8 cellular contexts compared by ENCODE assay signal in the genomic region with DNA sequence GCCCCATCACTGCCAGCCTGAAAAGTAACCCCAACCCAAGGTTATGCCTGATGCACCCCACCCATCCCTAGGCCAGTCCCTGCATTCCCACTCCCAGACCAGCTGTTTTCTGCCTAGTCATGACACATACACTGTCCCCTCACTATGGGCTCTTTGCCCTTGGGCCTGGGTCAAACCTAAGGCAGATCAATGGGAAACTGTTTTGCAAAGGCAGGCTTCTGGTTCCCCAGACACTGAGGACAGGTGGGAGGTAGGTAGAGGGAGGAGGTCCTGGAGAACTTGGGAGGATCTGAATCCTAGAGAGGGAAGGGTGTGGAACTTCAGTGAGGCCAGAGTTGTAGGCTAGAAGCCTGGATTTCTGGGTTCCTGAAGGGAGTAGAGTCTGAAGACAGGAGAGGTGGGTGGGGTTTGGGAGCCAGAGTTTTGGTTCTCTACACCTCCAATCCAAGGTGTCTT. TPM values are rescaled to one million over a fixed set of nuclear protein-coding genes. Genes with fewer than 3 reads are reported as not detected.
DNase-seq lines count a peak whose midpoint lies in the region; ATAC-seq and TF ChIP-seq lines count a peak whose summit lies in the region.

No MANE protein-coding gene starts in this region.

- peak overlapping the region; percentile 95 to 99 for H3K4me3 ChIP-seq in CD4-positive, alpha-beta memory T cell (ENCODE audit: low read length in 2 of 2)
- H3K4me3 ChIP-seq in PC-9 (peak overlapping the region; percentile 86), neutrophil (ENCODE audit: low read depth in 1 of 2, low read length in 1 of 2) (peak overlapping the region; percentile 88 to 98)

- H3K27me3 Mint-ChIP-seq in CD4-positive, alpha-beta memory T cell: no peaks in the 10 kb centered on the region
- H3K27me3 Mint-ChIP-seq in endothelial cell (ENCODE audit: unreplicated experiment): peaks cover 22% of the 10 kb centered on the region

- H3K27me3 ChIP-seq in CD4-positive, alpha-beta memory T cell (ENCODE audit: insufficient read depth, low read length): no peaks in the 10 kb centered on the region
- no peaks in the 10 kb centered on the region for H3K27me3 ChIP-seq in PC-9 (ENCODE audit: insufficient read depth, low read depth)
- no peaks in the 10 kb centered on the region for H3K27me3 ChIP-seq in neutrophil

- POLR2A ChIA-PET in CD4-positive, alpha-beta memory T cell (lab: Charles Lee; ENCODE audit: partially characterized antibody): interaction anchor here (0.7 to 8.9 kb wide), 11 partner anchors 7 to 193 kb away, joined by 3 to 81 read pairs (median 50); a partner anchor contains a TSS
- POLR2A ChIA-PET in PC-9 (lab: Charles Lee; ENCODE audit: unreplicated experiment): no interaction called here

- peaks cover 61% of the 10 kb centered on the region for H3K4me1 ChIP-seq in CD4-positive, alpha-beta memory T cell (ENCODE audit: insufficient read depth, low read length)
- H3K4me1 ChIP-seq in PC-9 (replicated peaks; ENCODE audit: insufficient read depth): peaks cover 37% of the 10 kb centered on the region
- H3K4me1 ChIP-seq in neutrophil (ENCODE audit: control insufficient read depth in 1 of 2, insufficient read depth in 1 of 2, low read depth in 1 of 2, low read length in 1 of 2): peaks cover 76 to 78% of the 10 kb centered on the region in 2 experiments

- H3K79me2 ChIP-seq in PC-9 (ENCODE audit: low read depth): peaks cover 51% of the 10 kb centered on the region

- no peaks in the 10 kb centered on the region for H3K9me2 ChIP-seq in PC-9 (ENCODE audit: insufficient read depth)

- no peaks in the 10 kb centered on the region for H3K9me3 Mint-ChIP-seq in CD4-positive, alpha-beta memory T cell
- H3K9me3 Mint-ChIP-seq in endothelial cell (ENCODE audit: unreplicated experiment): no peaks in the 10 kb centered on the region

- H3K4me3 Mint-ChIP-seq in CD4-positive, alpha-beta memory T cell: peak overlapping the region; percentile 89 to 99 (median 98)
- H3K4me3 Mint-ChIP-seq in endothelial cell (ENCODE audit: unreplicated experiment): peak overlapping the region; percentile 100

- H4K20me1 ChIP-seq in PC-9 (ENCODE audit: insufficient read depth): peaks cover 29% of the 10 kb centered on the region

- CTCF ChIA-PET in CD4-positive, alpha-beta memory T cell (lab: Charles Lee; ENCODE audit: partially characterized antibody): interaction anchor here (1.2 to 17.2 kb wide), 4 partner anchors 39 to 188 kb away, joined by 3 to 173 read pairs (median 17); a partner anchor contains a TSS
- CTCF ChIA-PET in PC-9 (lab: Charles Lee): no interaction called here

- no peak for ATAC-seq in GM21423 (IDR thresholded peaks at IDR 0.05; ENCODE audit: unreplicated experiment)

- peaks cover 34% of the 10 kb centered on the region for H3K36me3 ChIP-seq in CD4-positive, alpha-beta memory T cell (ENCODE audit: insufficient read depth, low read length)
- peaks cover 37% of the 10 kb centered on the region for H3K36me3 ChIP-seq in PC-9 (ENCODE audit: low read depth)
- H3K36me3 ChIP-seq in neutrophil: peaks cover 45% of the 10 kb centered on the region

- intact Hi-C loops in CD4-positive, alpha-beta memory T cell (cut with micrococcal nuclease): no loop called here
- intact Hi-C loops in PC-9 (cut with micrococcal nuclease; ENCODE audit: unreplicated experiment): loop anchor here (2.0 to 10.0 kb wide), 2 partner anchors 59 to 189 kb away; a partner anchor contains a TSS

- TF ChIP-seq CTCF in PC-9 (conservative IDR thresholded peaks at IDR 0.05) (no peak), endothelial cell (IDR thresholded peaks at IDR 0.05; ENCODE audit: unreplicated experiment) (no peak), neutrophil (IDR thresholded peaks at IDR 0.05) (no peak)

- peaks cover 30 to 66% of the 10 kb centered on the region in 2 donors for H3K36me3 Mint-ChIP-seq in CD4-positive, alpha-beta memory T cell
- peaks cover 27% of the 10 kb centered on the region for H3K36me3 Mint-ChIP-seq in endothelial cell (ENCODE audit: low read depth, unreplicated experiment)

- peak overlapping the region; percentile 82 for H3K27ac ChIP-seq in CD4-positive, alpha-beta memory T cell (ENCODE audit: low read depth, low read length)
- H3K27ac ChIP-seq in PC-9 (peak overlapping the region; percentile 73), neutrophil (peak overlapping the region; percentile 96)

- H3F3A ChIP-seq in PC-9 (ENCODE audit: insufficient read depth, low read depth): peaks cover 75% of the 10 kb centered on the region

- in situ Hi-C loops in ACHN (cut with HindIII; ENCODE audit: low pct_ligation_motif_present, low pct_unique_long_range_greater_than_20kb, low sequenced_read_pairs): no loop called here

- no peak for DNase-seq in CD4-positive, alpha-beta memory T cell
- DNase-seq in PC-9: no peak
- no peak for DNase-seq in endothelial cell (ENCODE audit: low spot score)
- no peak for DNase-seq in stimulated activated CD4-positive, alpha-beta T cell treated with anti-CD3 and anti-CD28 coated beads, Interleukin-1b, Interleukin-23, amount 100 ng/mL, for 48 hours
- DNase-seq in NK-92 treated with Interleukin-12 subunit alpha and Interleukin-12 subunit beta, amount 100 ng/mL, for 24 hours (lab: John Stamatoyannopoulos, UW): no peak
- no peak for DNase-seq in ACHN

- H2AFZ ChIP-seq in PC-9: no peak overlapping the region

- H3K9me3 ChIP-seq in CD4-positive, alpha-beta memory T cell (ENCODE audit: control insufficient read depth in 1 of 2, low read length in 2 of 2): no peaks in the 10 kb centered on the region
- H3K9me3 ChIP-seq in PC-9 (ENCODE audit: insufficient read depth, low read depth) (no peaks in the 10 kb centered on the region), neutrophil (no peaks in the 10 kb centered on the region)

- peaks cover 44 to 76% (median 63%) of the 10 kb centered on the region in 4 donors for H3K4me1 Mint-ChIP-seq in CD4-positive, alpha-beta memory T cell
- H3K4me1 Mint-ChIP-seq in endothelial cell (ENCODE audit: unreplicated experiment): peaks cover 55% of the 10 kb centered on the region

- no TSS peak for BruUV-seq in PC-9 (replicated peaks; lab: Mats Ljungman, UMichigan)

- H3K27ac Mint-ChIP-seq in CD4-positive, alpha-beta memory T cell: peak overlapping the region; percentile 94 to 97 (median 95)
- H3K27ac Mint-ChIP-seq in endothelial cell (ENCODE audit: unreplicated experiment): peak overlapping the region; percentile 100

- peak overlapping the region; percentile 83 for H3K4me2 ChIP-seq in PC-9

RNA-seq across cellular contexts. Expression of a gene that starts 2.1 kb away (rescaled TPM):
- total RNA-seq in CD4-positive, alpha-beta memory T cell: 10 to 100 TPM; 91.0 to 98.3 TPM
- polyA plus RNA-seq in CD4-positive, alpha-beta memory T cell: 100 to 1,000 TPM; 462 to 601 TPM
- 546 and 599 TPM in 2 replicates for total RNA-seq in PC-9 (2021)
- total RNA-seq in endothelial cell (ENCODE audit: unreplicated experiment): 420 TPM

RNA-seq across cellular contexts. Expression of a gene that starts 5.2 kb away (rescaled TPM):
- total RNA-seq in CD4-positive, alpha-beta memory T cell: 1 to 10 TPM; 5.4 to 7.4 TPM
- 10 to 100 TPM; 16.4 to 19.8 TPM for polyA plus RNA-seq in CD4-positive, alpha-beta memory T cell
- total RNA-seq in PC-9 (2021) (58.3 and 99.6 TPM in 2 replicates), endothelial cell (ENCODE audit: unreplicated experiment) (145 TPM)

RNA-seq across cellular contexts. Expression of a gene that starts 5.5 kb away (rescaled TPM):
- 10 to 100 TPM; 11.4 to 12.1 TPM for total RNA-seq in CD4-positive, alpha-beta memory T cell
- polyA plus RNA-seq in CD4-positive, alpha-beta memory T cell: 1 to 10 TPM in 1 of 2 donors, under 1 TPM in 1; 0.95 to 3.2 TPM
- 50.0 and 68.8 TPM in 2 replicates for total RNA-seq in PC-9 (2021)
- 16.1 TPM for total RNA-seq in endothelial cell (ENCODE audit: unreplicated experiment)

RNA-seq across cellular contexts. Expression of a gene that starts 11.1 kb away (rescaled TPM):
- total RNA-seq in CD4-positive, alpha-beta memory T cell: not detected
- not detected for polyA plus RNA-seq in CD4-positive, alpha-beta memory T cell
- 0.43 and 0.59 TPM in 2 replicates for total RNA-seq in PC-9 (2021)
- not detected for total RNA-seq in endothelial cell (ENCODE audit: unreplicated experiment)

RNA-seq across cellular contexts. Expression of a gene that starts 12.7 kb away (rescaled TPM):
- total RNA-seq in CD4-positive, alpha-beta memory T cell: not detected
- polyA plus RNA-seq in CD4-positive, alpha-beta memory T cell: not detected
- total RNA-seq in PC-9 (2021): 1.2 and 2.1 TPM in 2 replicates
- total RNA-seq in endothelial cell (ENCODE audit: unreplicated experiment): 0.28 TPM
